ENCODE assay signal across 18 cellular contexts in the genomic region with DNA sequence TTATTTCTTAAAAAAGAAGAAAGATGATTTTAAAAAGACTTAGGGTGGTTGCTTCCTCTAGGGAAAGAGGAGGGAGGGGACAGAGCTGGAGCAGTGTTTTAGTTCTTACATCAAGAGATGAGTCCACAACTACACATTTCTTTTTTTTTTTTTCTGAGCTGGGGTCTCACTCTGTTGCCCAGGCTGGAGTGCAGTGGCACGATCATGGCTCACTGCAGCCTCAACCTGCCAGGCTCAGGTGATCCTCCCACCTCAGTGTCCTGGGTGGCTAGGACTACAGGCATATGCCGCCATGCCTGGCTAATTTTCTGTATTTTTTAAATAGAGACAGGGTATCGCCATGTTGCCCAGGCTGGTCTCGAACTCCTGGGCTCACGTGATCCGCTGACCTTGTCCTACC. TPM values are rescaled to one million over a fixed set of nuclear protein-coding genes. Genes with fewer than 3 reads are reported as not detected.
DNase-seq lines count a peak whose midpoint lies in the region; ATAC-seq and TF ChIP-seq lines count a peak whose summit lies in the region.
"Had no signal": no experiment of that assay in that cellular context is flagged by ENCODE, and none has a peak within 500 bp of the region (broad histone marks: within the 10 kb centered on the region; RNA-seq: fewer than 3 reads in every experiment).

No MANE protein-coding gene starts in this region.

- H3F3A ChIP-seq in SU-DHL-6 (ENCODE audit: insufficient read depth): peaks cover 44% of the 10 kb centered on the region

- TF ChIP-seq CTCF in CD14-positive monocyte (IDR thresholded peaks at IDR 0.05) (no peak), HEK293 (tag by site-specific recombination; IDR thresholded peaks at IDR 0.05) (no peak), SU-DHL-6 (IDR thresholded peaks at IDR 0.05; ENCODE audit: insufficient read depth, low read length, poor library complexity, severe bottlenecking) (no peak)

- POLR2A ChIA-PET in HEK293 (lab: Yijun Ruan, JAX): no interaction called here

- peaks cover 2% of the 10 kb centered on the region for H3K79me1 ChIP-seq in trophoblast cell (ENCODE audit: low read length)

- H4K8ac ChIP-seq in trophoblast cell (ENCODE audit: low read depth, low read length): no peak overlapping the region

- H2BK5ac ChIP-seq in trophoblast cell (ENCODE audit: low read depth, low read length, poor library complexity): no peak overlapping the region

- H3K36me3 ChIP-seq in HEK293 (ENCODE audit: control insufficient read depth in 2 of 2, insufficient read depth in 1 of 2, low read length in 2 of 2) (no peaks in the 10 kb centered on the region; a peak in 1 of 3 replicates), SU-DHL-6 (ENCODE audit: low read length) (no peaks in the 10 kb centered on the region), trophoblast cell (ENCODE audit: control insufficient read depth in 1 of 2, insufficient read depth in 2 of 2, low read length in 2 of 2) (peaks cover 1 to 3% of the 10 kb centered on the region in 2 experiments)

- no peak overlapping the region for H3K18ac ChIP-seq in trophoblast cell (ENCODE audit: low read length)

- H3K9me3 ChIP-seq in HEK293 (ENCODE audit: control insufficient read depth, insufficient read depth, low read depth, low read length) (no peaks in the 10 kb centered on the region), SU-DHL-6 (ENCODE audit: insufficient read depth, low read length) (no peaks in the 10 kb centered on the region), trophoblast cell (ENCODE audit: insufficient read depth, low read depth, low read length) (no peaks in the 10 kb centered on the region)

- no peak overlapping the region for H2AK5ac ChIP-seq in trophoblast cell (ENCODE audit: low read length)

- intact Hi-C loops in CD14-positive monocyte (cut with micrococcal nuclease): no loop called here

- H3K27me3 ChIP-seq in SU-DHL-6 (ENCODE audit: low read length): no peaks in the 10 kb centered on the region
- H3K27me3 ChIP-seq in trophoblast cell (ENCODE audit: insufficient read depth, low read length): no peaks in the 10 kb centered on the region

- no peaks in the 10 kb centered on the region for H4K20me1 ChIP-seq in SU-DHL-6 (ENCODE audit: low read depth, low read length)

- no peak overlapping the region for H2BK12ac ChIP-seq in trophoblast cell (ENCODE audit: low read length)

- H3K4me2 ChIP-seq in SU-DHL-6 (ENCODE audit: low read depth, low read length, poor library complexity, severe bottlenecking): peak overlapping the region; percentile 92
- H3K4me2 ChIP-seq in trophoblast cell (ENCODE audit: low read length): no peak overlapping the region
- H3K4me2 ChIP-seq: GM23338 had no signal

- H3K4me1 Mint-ChIP-seq in CD14-positive monocyte: peaks cover 84% of the 10 kb centered on the region

- H3K27me3 Mint-ChIP-seq in CD14-positive monocyte (ENCODE audit: low read depth in 3 of 3): peaks cover 0 to 7% (median 2%) of the 10 kb centered on the region in 3 donors
- H3K27me3 Mint-ChIP-seq: CD4-positive, alpha-beta memory T cell had no signal

- H3K9ac ChIP-seq in SU-DHL-6 (ENCODE audit: low read length) (0 out of 2 replicates have a peak overlapping the region, but pooled peaks have one; percentile 30), trophoblast cell (ENCODE audit: low read length) (no peak overlapping the region)

- H2BK120ac ChIP-seq in trophoblast cell (ENCODE audit: insufficient read depth, low read length, poor library complexity): no peak overlapping the region

- no peak for DNase-seq in CD14-positive monocyte (ENCODE audit: low spot score)
- DNase-seq in trophoblast cell: no peak
- no peak for DNase-seq in glomerular visceral epithelial cell (ENCODE audit: extremely low spot score)
- no peak for DNase-seq in activated effector memory CD4-positive, alpha-beta T cell treated with Interleukin-2 at 50 U/mL for 16 hours
- DNase-seq: AML-193; CD4-positive, alpha-beta memory T cell; DMS153; HCEC 1CT; MM.1S; NCI-H1092; NCI-H1436 treated with DMSO at 0.1 percent for 48 hours; NCI-H2029 treated with DMSO at 0.1 percent for 48 hours; NCI-H2171 treated with DMSO at 0.1 percent for 48 hours had no signal

- H4K12ac ChIP-seq in trophoblast cell (ENCODE audit: low read depth, low read length): no peak overlapping the region

- H3K23ac ChIP-seq in trophoblast cell (ENCODE audit: low read length): no peak overlapping the region

- peaks cover 79% of the 10 kb centered on the region for H3K79me2 ChIP-seq in SU-DHL-6 (ENCODE audit: insufficient read depth, low read length)
- peaks cover 23% of the 10 kb centered on the region for H3K79me2 ChIP-seq in trophoblast cell (ENCODE audit: control insufficient read depth, insufficient read depth, low read length, poor library complexity)

- H3K4me3 Mint-ChIP-seq in CD14-positive monocyte: no peak overlapping the region
- H3K4me3 Mint-ChIP-seq: CD4-positive, alpha-beta memory T cell; GM23338 had no signal

- H2AFZ ChIP-seq in SU-DHL-6 (ENCODE audit: low read depth, low read length, severe bottlenecking): no peak overlapping the region
- no peak overlapping the region for H2AFZ ChIP-seq in trophoblast cell (ENCODE audit: insufficient read depth, low read length, poor library complexity)
- H2AFZ ChIP-seq: GM23338 had no signal

- no peak for ATAC-seq in GM19324 (IDR thresholded peaks at IDR 0.05; ENCODE audit: low FRiP score, unreplicated experiment)
- ATAC-seq: GM23338, Right ventricle myocardium inferior had no signal

- CTCF ChIA-PET in HEK293 (lab: Yijun Ruan, JAX): no interaction called here

- peaks cover 4 to 8% of the 10 kb centered on the region in 2 donors for H3K36me3 Mint-ChIP-seq in CD14-positive monocyte

- no peak overlapping the region for H3K14ac ChIP-seq in trophoblast cell (ENCODE audit: low read length)

- H3K27ac Mint-ChIP-seq in CD14-positive monocyte: peak overlapping the region in 6 of 7 donors; percentile 53 to 91 (median 84)
- H3K27ac Mint-ChIP-seq: GM23338 had no signal

- H3K9me2 ChIP-seq in SU-DHL-6 (replicated peaks; ENCODE audit: insufficient read depth, low read length): no peaks in the 10 kb centered on the region

- H3K27ac ChIP-seq in HEK293 (ENCODE audit: extremely low read depth, low read depth, low read length) (no peak overlapping the region), SU-DHL-6 (ENCODE audit: low read depth, low read length) (peak overlapping the region; percentile 98), trophoblast cell (ENCODE audit: low read depth, low read length) (no peak overlapping the region)

- H3K4me1 ChIP-seq in HEK293 (ENCODE audit: control insufficient read depth, insufficient read depth, low read length): no peaks in the 10 kb centered on the region
- peaks cover 2 to 4% of the 10 kb centered on the region in 2 experiments for H3K4me1 ChIP-seq in trophoblast cell (ENCODE audit: control insufficient read depth in 1 of 2, insufficient read depth in 2 of 2, low read length in 2 of 2)

- peaks cover 0 to 2% (median 0%) of the 10 kb centered on the region in 7 donors for H3K9me3 Mint-ChIP-seq in CD14-positive monocyte
- H3K9me3 Mint-ChIP-seq: CD4-positive, alpha-beta memory T cell had no signal

- no CpG with 5 or more reads among the region's 6 CpGs for WGBS in trophoblast cell (ENCODE audit: extremely low coverage, insufficient coverage, insufficient read length)

- peak overlapping the region; percentile 6 for H4K91ac ChIP-seq in trophoblast cell (ENCODE audit: low read depth, low read length)

- peak overlapping the region; percentile 36 for H3K4ac ChIP-seq in trophoblast cell (ENCODE audit: low read depth, low read length)

- H3K4me3 ChIP-seq in HEK293 (ENCODE audit: low read depth, low read length) (no peak overlapping the region), SU-DHL-6 (ENCODE audit: insufficient read depth, low read length, poor library complexity, severe bottlenecking) (no peak overlapping the region), trophoblast cell (ENCODE audit: low read depth, low read length) (no peak overlapping the region)
- H3K4me3 ChIP-seq: GM23338 had no signal

TF ChIP-seq in HEK293, 187 proteins besides CTCF, POLR2A, EP300 and RAD21:
- TF ChIP-seq ZFHX2 (tag by site-specific recombination; conservative IDR thresholded peaks at IDR 0.05) (no peak), ZNF629 (tag by site-specific recombination; IDR thresholded peaks at IDR 0.05) (no peak), ZFP69B (tag by site-specific recombination; IDR thresholded peaks at IDR 0.05) (no peak), ZNF202 (tag by site-specific recombination; IDR thresholded peaks at IDR 0.05; ENCODE audit: borderline replicate concordance) (no peak), PRDM1 (tag by site-specific recombination; IDR thresholded peaks at IDR 0.05) (no peak), ZNF121 (tag by site-specific recombination; IDR thresholded peaks at IDR 0.05) (peak; percentile 62; the same call in 1 of the 2 replicates)

RNA-seq across cellular contexts. Expression of a gene that starts 17.2 kb away (rescaled TPM):
- 10 to 100 TPM; 59.3 to 87.7 TPM for polyA plus RNA-seq in CD14-positive monocyte
- polyA plus RNA-seq in trophoblast cell (2013): 115 and 120 TPM in 2 replicates
